Comparison of ENCODE assay signal across 27 cellular contexts in genomic region chr6:142627474-142627873, GRCh38.
DNase-seq lines count a peak whose midpoint lies in the region; ATAC-seq, FAIRE-seq and TF ChIP-seq lines count a peak whose summit lies in the region.
"Had no signal": no experiment of that assay in that cellular context is flagged by ENCODE, and none has a peak within 500 bp of the region (broad histone marks: within the 10 kb centered on the region; RNA-seq: fewer than 3 reads in every experiment).

No MANE protein-coding gene starts in this region.

- intact Hi-C loops in HepG2 (cut with micrococcal nuclease; ENCODE audit: unreplicated experiment): no loop called here
- intact Hi-C loops in right lobe of liver (cut with DNase I): no loop called here
- intact Hi-C loops in OCI-LY7 (cut with micrococcal nuclease; ENCODE audit: unreplicated experiment): no loop called here
- intact Hi-C loops in activated CD4-positive, alpha-beta T cell treated with anti-CD3 and anti-CD28 coated beads, Interleukin-2, amount 10 ng/mL, durations not matched to agents 24 days and 14 days (cut with micrococcal nuclease): no loop called here

- in situ Hi-C loops in HepG2 (cut with HindIII; ENCODE audit: extremely low pct_ligation_motif_present, low pct_unique_long_range_greater_than_20kb): no loop called here

- WGBS in HepG2 (ENCODE audit: low lambda C conversion rate): 0% methylated on average over 3 of the region's 3 CpGs
- WGBS in right lobe of liver (ENCODE audit: insufficient coverage, low coverage, low lambda C conversion rate, missing lambda C conversion rate): 71% methylated on average over 3 of the region's 3 CpGs

- H3K36me3 ChIP-seq in HepG2 (replicated peaks in 1 of 2; ENCODE audit: control insufficient read depth in 1 of 2, insufficient read depth in 2 of 2, low read length in 2 of 2) (no peaks in the 10 kb centered on the region), right lobe of liver (no peaks in the 10 kb centered on the region), OCI-LY7 (ENCODE audit: insufficient read depth, low read length) (no peaks in the 10 kb centered on the region)
- H3K36me3 ChIP-seq: ascending aorta, esophagus squamous epithelium, Peyer's patch had no signal

- H3K27me3 ChIP-seq in HepG2 (ENCODE audit: control insufficient read depth in 1 of 2, insufficient read depth in 2 of 2, low read length in 2 of 2) (no peaks in the 10 kb centered on the region), right lobe of liver (no peaks in the 10 kb centered on the region)
- H3K27me3 ChIP-seq: ascending aorta, esophagus squamous epithelium, Peyer's patch had no signal

- TF ChIP-seq RAD21 in HepG2 (CRISPR knock-in tag; IDR thresholded peaks at IDR 0.05): no peak

- no peaks in the 10 kb centered on the region for H3K36me3 Mint-ChIP-seq in activated CD4-positive, alpha-beta T cell treated with anti-CD3 and anti-CD28 coated beads, Interleukin-2, amount 10 ng/mL, durations not matched to agents 24 days and 14 days (ENCODE audit: low read depth)
- H3K36me3 Mint-ChIP-seq: CD14-positive monocyte had no signal

- H3K4me1 Mint-ChIP-seq in activated CD4-positive, alpha-beta T cell treated with anti-CD3 and anti-CD28 coated beads, Interleukin-2, amount 10 ng/mL, durations not matched to agents 24 days and 14 days: peaks cover 3% of the 10 kb centered on the region
- H3K4me1 Mint-ChIP-seq: CD14-positive monocyte had no signal

- DNase-seq in HepG2 (ENCODE audit: low spot score): no peak
- no peak for DNase-seq in right lobe of liver
- no peak for DNase-seq in OCI-LY7 (ENCODE audit: low spot score)
- DNase-seq in choroid plexus epithelial cell (ENCODE audit: low read depth): no peak
- no peak for DNase-seq in H4 (ENCODE audit: low spot score)
- DNase-seq in activated CD4-positive, alpha-beta T cell treated with anti-CD3 and anti-CD28 coated beads, Interleukin-2, amount 10 ng/mL, durations not matched to agents 24 days and 14 days: no peak
- no peak for DNase-seq in activated gamma-delta T cell treated with Interleukin-2 at 50 U/mL for 16 hours
- DNase-seq: activated CD4-positive, alpha-beta T cell treated with anti-CD3 and anti-CD28 coated beads for 36 hours; activated naive CD4-positive, alpha-beta T cell treated with anti-CD3 and anti-CD28 coated beads for 36 hours; central memory CD4-positive, alpha-beta T cell; DMS53; effector CD4-positive, alpha-beta T cell; esophagus squamous epithelium; KG1; left cardiac atrium; NCI-H187 treated with DMSO at 0.1 percent for 48 hours; NCI-H2227 treated with DMSO at 0.1 percent for 48 hours; NCI-H82; nephron progenitor cell; Peyer's patch; stimulated activated naive CD4-positive, alpha-beta T cell treated with Interleukin-2 at 50 U/mL for 16 hours had no signal

- H3K27ac Mint-ChIP-seq in activated CD4-positive, alpha-beta T cell treated with anti-CD3 and anti-CD28 coated beads, Interleukin-2, amount 10 ng/mL, durations not matched to agents 24 days and 14 days: no peak overlapping the region
- H3K27ac Mint-ChIP-seq: activated CD4-positive, alpha-beta T cell treated with anti-CD3 and anti-CD28 coated beads for 36 hours; activated naive CD4-positive, alpha-beta T cell treated with anti-CD3 and anti-CD28 coated beads for 36 hours; CD14-positive monocyte; nephron progenitor cell; progenitor cell of endocrine pancreas had no signal

- CTCF ChIA-PET in HepG2 (lab: Yijun Ruan, JAX; ENCODE audit: low intra/inter-chr PET ratio, low total read pairs): no interaction called here
- CTCF ChIA-PET in OCI-LY7 (lab: Charles Lee; ENCODE audit: unreplicated experiment): no interaction called here

- H3K79me2 ChIP-seq in HepG2 (ENCODE audit: insufficient read depth, low read length) (no peaks in the 10 kb centered on the region), OCI-LY7 (ENCODE audit: insufficient read depth, low read depth, low read length) (no peaks in the 10 kb centered on the region)

- peaks cover 12% of the 10 kb centered on the region for H3K4me1 ChIP-seq in HepG2 (ENCODE audit: insufficient read depth, low read length)
- H3K4me1 ChIP-seq in right lobe of liver: no peaks in the 10 kb centered on the region
- no peaks in the 10 kb centered on the region for H3K4me1 ChIP-seq in OCI-LY7 (ENCODE audit: insufficient read depth, low read length, poor library complexity, severe bottlenecking)
- H3K4me1 ChIP-seq: ascending aorta, esophagus squamous epithelium, Peyer's patch had no signal

- H2AFZ ChIP-seq in HepG2 (ENCODE audit: low read length): no peak overlapping the region
- no peak overlapping the region for H2AFZ ChIP-seq in OCI-LY7 (ENCODE audit: low read length)

- H3K27ac ChIP-seq in HepG2 (ENCODE audit: extremely low read length, insufficient read depth, low read length) (no peak overlapping the region), right lobe of liver (no peak overlapping the region), OCI-LY7 (ENCODE audit: low read depth, low read length, poor library complexity, severe bottlenecking) (no peak overlapping the region)
- H3K27ac ChIP-seq: ascending aorta, esophagus squamous epithelium, Peyer's patch, SK-N-MC had no signal

- H4K20me1 ChIP-seq in HepG2 (ENCODE audit: insufficient read depth, low read length) (no peaks in the 10 kb centered on the region), OCI-LY7 (ENCODE audit: insufficient read depth, low read length) (no peaks in the 10 kb centered on the region)

- no TSS peak for BruUV-seq in HepG2 (replicated peaks; lab: Mats Ljungman, UMichigan)
- no TSS peak for BruUV-seq in OCI-LY7 (replicated peaks; lab: Mats Ljungman, UMichigan)

- TF ChIP-seq CTCF in HepG2 (CRISPR knock-in tag; IDR thresholded peaks at IDR 0.05) (no peak), right lobe of liver (IDR thresholded peaks at IDR 0.05) (no peak), OCI-LY7 (conservative IDR thresholded peaks at IDR 0.05; ENCODE audit: low read length) (no peak), choroid plexus epithelial cell (conservative IDR thresholded peaks at IDR 0.05; ENCODE audit: low read depth, low read length) (no peak)

- TF ChIP-seq POLR2A in HepG2 (IDR thresholded peaks at IDR 0.05; ENCODE audit: insufficient read depth in 1 of 2, low read depth in 2 of 2, low read length in 2 of 2) (no peak), right lobe of liver (IDR thresholded peaks at IDR 0.05) (no peak)

- H3K4me2 ChIP-seq in HepG2 (ENCODE audit: low read depth, low read length) (peak overlapping the region; percentile 46; the same call in 1 of the 2 replicates), OCI-LY7 (ENCODE audit: low read length) (peak overlapping the region; percentile 17; the same call in 1 of the 2 replicates)

- TF ChIP-seq EP300 in HepG2 (IDR thresholded peaks at IDR 0.05; ENCODE audit: low read depth in 2 of 2, low read length in 2 of 2): no peak
- no peak for TF ChIP-seq EP300 in HepG2 (CRISPR knock-in tag; IDR thresholded peaks at IDR 0.05; ENCODE audit: borderline replicate concordance)

- no peak overlapping the region for H3K4me3 ChIP-seq in HepG2 (replicated peaks in 1 of 3; ENCODE audit: insufficient read depth in 1 of 3, low read depth in 2 of 3, low read length in 3 of 3)
- H3K4me3 ChIP-seq in right lobe of liver: no peak overlapping the region
- no peak overlapping the region for H3K4me3 ChIP-seq in OCI-LY7 (ENCODE audit: low read depth, low read length, poor library complexity, severe bottlenecking)
- peak overlapping the region; percentile 25 for H3K4me3 ChIP-seq in choroid plexus epithelial cell (ENCODE audit: low read depth, low read length)
- H3K4me3 ChIP-seq: ascending aorta, esophagus squamous epithelium, Peyer's patch, SK-N-MC had no signal

- no peaks in the 10 kb centered on the region for H3K9me3 Mint-ChIP-seq in activated CD4-positive, alpha-beta T cell treated with anti-CD3 and anti-CD28 coated beads, Interleukin-2, amount 10 ng/mL, durations not matched to agents 24 days and 14 days
- H3K9me3 Mint-ChIP-seq: activated naive CD4-positive, alpha-beta T cell treated with anti-CD3 and anti-CD28 coated beads for 36 hours; nephron progenitor cell had no signal

- no peak overlapping the region for H3K9ac ChIP-seq in HepG2 (ENCODE audit: insufficient read depth, low read depth, low read length)

- ATAC-seq in HepG2 (no peak), right lobe of liver (no peak), HG02642 (IDR thresholded peaks at IDR 0.05; ENCODE audit: poor library complexity, unreplicated experiment) (no peak)
- ATAC-seq: activated CD4-positive, alpha-beta T cell treated with anti-CD3 and anti-CD28 coated beads for 36 hours; left cardiac atrium had no signal

- H3K4me3 Mint-ChIP-seq in activated CD4-positive, alpha-beta T cell treated with anti-CD3 and anti-CD28 coated beads, Interleukin-2, amount 10 ng/mL, durations not matched to agents 24 days and 14 days: no peak overlapping the region
- H3K4me3 Mint-ChIP-seq: activated CD4-positive, alpha-beta T cell treated with anti-CD3 and anti-CD28 coated beads for 36 hours; activated naive CD4-positive, alpha-beta T cell treated with anti-CD3 and anti-CD28 coated beads for 36 hours; CD14-positive monocyte; nephron progenitor cell had no signal

- no peak for FAIRE-seq in HepG2 (lab: Jason Lieb, UNC)
- FAIRE-seq: GM19239 had no signal

- H3K9me2 ChIP-seq in OCI-LY7 (ENCODE audit: insufficient read depth, low read length): no peaks in the 10 kb centered on the region

- H3K27me3 Mint-ChIP-seq in activated CD4-positive, alpha-beta T cell treated with anti-CD3 and anti-CD28 coated beads, Interleukin-2, amount 10 ng/mL, durations not matched to agents 24 days and 14 days: no peaks in the 10 kb centered on the region
- H3K27me3 Mint-ChIP-seq: activated CD4-positive, alpha-beta T cell treated with anti-CD3 and anti-CD28 coated beads for 36 hours; progenitor cell of endocrine pancreas had no signal

- H3K9me3 ChIP-seq in HepG2 (ENCODE audit: low read length): no peaks in the 10 kb centered on the region
- no peaks in the 10 kb centered on the region for H3K9me3 ChIP-seq in right lobe of liver
- H3K9me3 ChIP-seq in OCI-LY7 (ENCODE audit: low read length): no peaks in the 10 kb centered on the region
- H3K9me3 ChIP-seq: ascending aorta, esophagus squamous epithelium, Peyer's patch had no signal

- POLR2A ChIA-PET in HepG2 (lab: Yijun Ruan, JAX) (no interaction called here), OCI-LY7 (lab: Charles Lee) (interaction anchor here (0.6 kb wide), 1 partner anchor 464 kb away, joined by 4 read pairs; no protein-coding TSS in a partner anchor)
